In the genomic region with DNA sequence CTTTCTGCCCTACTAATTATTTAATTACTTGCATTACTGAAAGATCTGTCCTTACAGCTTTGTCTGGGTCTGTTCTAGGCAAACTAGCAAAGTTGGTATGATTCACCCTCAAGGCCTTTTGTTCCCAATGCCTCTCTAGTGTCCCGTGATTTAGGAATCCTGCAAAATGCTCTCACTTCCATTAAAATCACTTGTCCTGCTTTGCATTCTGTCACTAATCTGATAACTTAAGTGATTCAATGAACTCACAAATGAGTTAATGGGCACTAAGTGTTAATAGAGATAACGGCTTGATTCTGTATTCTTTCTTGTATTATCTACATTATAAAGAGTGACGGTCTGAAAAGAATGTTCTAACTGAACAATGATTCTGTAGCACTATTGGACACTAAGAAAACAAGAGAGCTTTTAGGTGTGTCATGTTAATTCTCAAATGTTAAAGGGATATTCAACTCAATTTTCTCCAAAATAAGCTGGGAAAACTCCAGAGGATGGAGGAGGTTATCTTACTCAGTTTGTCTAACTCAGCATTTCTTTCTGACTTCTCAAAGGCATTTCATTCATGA, we compare ENCODE assay signal across 21 cellular contexts.
"Had no signal": no experiment of that assay in that cellular context is flagged by ENCODE, and none has a peak within 500 bp of the region (broad histone marks: within the 10 kb centered on the region; RNA-seq: fewer than 3 reads in every experiment).

No MANE protein-coding gene starts in this region.

- DNase-seq: cortex of kidney; effector memory CD8-positive, alpha-beta T cell; hypothalamus; left ventricle myocardium superior; lower lobe of right lung; mucosa of descending colon; naive B cell; right lobe of liver; small intestine; stimulated activated CD4-positive, alpha-beta T cell treated with anti-CD3 and anti-CD28 coated beads, Interleukin-15, amount 100 ng/mL, for 24 hours; stimulated activated CD4-positive, alpha-beta T cell treated with anti-CD3 and anti-CD28 coated beads, Interleukin-2, amount 100 ng/mL, for 48 hours; stimulated activated naive B cell treated with anti-CD40 and anti-IgM and Interleukin-4, amounts not matched to agents 10 μg/mL and 1 μg/mL and 100 μg/mL, for 72 hours; upper lobe of left lung had no signal

- H3K9me3 ChIP-seq: lower lobe of right lung, mucosa of descending colon, neutrophil, right lobe of liver, thoracic aorta, tibial nerve, upper lobe of left lung had no signal

- H3K4me1 ChIP-seq: lower lobe of right lung, parathyroid adenoma, right lobe of liver, tibial nerve, upper lobe of left lung had no signal

- H3K9me3 Mint-ChIP-seq: nephron; stimulated activated naive B cell treated with anti-CD40 and anti-IgM and Interleukin-4, amounts not matched to agents 10 μg/mL and 1 μg/mL and 100 μg/mL, for 72 hours; stimulated activated naive CD8-positive, alpha-beta T cell treated with anti-CD3 and anti-CD28 coated beads, Interleukin-15, Interleukin-2, amounts not matched to agents 100 ng/mL and 50 ng/mL, for 24 hours had no signal

- H2AFZ ChIP-seq: parathyroid adenoma had no signal

- H3K4me3 Mint-ChIP-seq: effector memory CD8-positive, alpha-beta T cell; mesothelial cell of epicardium; naive B cell; nephron; stimulated activated naive B cell treated with anti-CD40 and anti-IgM and Interleukin-4, amounts not matched to agents 10 μg/mL and 1 μg/mL and 100 μg/mL, for 72 hours; stimulated activated naive CD8-positive, alpha-beta T cell treated with anti-CD3 and anti-CD28 coated beads, Interleukin-15, Interleukin-2, amounts not matched to agents 100 ng/mL and 50 ng/mL, for 24 hours had no signal

- H3K27ac Mint-ChIP-seq: effector memory CD8-positive, alpha-beta T cell; mesothelial cell of epicardium; naive B cell; nephron; progenitor cell of endocrine pancreas; stimulated activated naive B cell treated with anti-CD40 and anti-IgM and Interleukin-4, amounts not matched to agents 10 μg/mL and 1 μg/mL and 100 μg/mL, for 72 hours; stimulated activated naive CD8-positive, alpha-beta T cell treated with anti-CD3 and anti-CD28 coated beads, Interleukin-15, Interleukin-2, amounts not matched to agents 100 ng/mL and 50 ng/mL, for 24 hours had no signal

- H3K36me3 ChIP-seq: lower lobe of right lung, neutrophil, right lobe of liver, thoracic aorta, tibial nerve, upper lobe of left lung had no signal

- H3K27me3 ChIP-seq: neutrophil, right lobe of liver, tibial nerve, upper lobe of left lung had no signal

- H3K9ac ChIP-seq: parathyroid adenoma had no signal

- H3K36me3 Mint-ChIP-seq: mesothelial cell of epicardium; naive B cell; stimulated activated naive B cell treated with anti-CD40 and anti-IgM and Interleukin-4, amounts not matched to agents 10 μg/mL and 1 μg/mL and 100 μg/mL, for 72 hours had no signal

- H3K4me3 ChIP-seq: lower lobe of right lung, mucosa of descending colon, right lobe of liver, thoracic aorta, tibial nerve, upper lobe of left lung had no signal

- H3K27ac ChIP-seq: lower lobe of right lung, neutrophil, parathyroid adenoma, right lobe of liver, thoracic aorta, tibial nerve, upper lobe of left lung had no signal

- H3K27me3 Mint-ChIP-seq: effector memory CD8-positive, alpha-beta T cell; naive B cell; progenitor cell of endocrine pancreas; stimulated activated naive CD8-positive, alpha-beta T cell treated with anti-CD3 and anti-CD28 coated beads, Interleukin-15, Interleukin-2, amounts not matched to agents 100 ng/mL and 50 ng/mL, for 24 hours had no signal
